Comparison of ENCODE assay signal across 1 cellular context in genomic region chr12:121124402-121125109, GRCh38.
TF ChIP-seq lines count a peak whose summit lies in the region.

No MANE protein-coding gene starts in this region.

TF ChIP-seq in HepG2, 621 proteins besides CTCF, POLR2A, EP300 and RAD21 (continued from another document and continues in another):
- TF ChIP-seq ZSCAN25 (CRISPR knock-in tag; IDR thresholded peaks at IDR 0.05): peak; percentile 80
- no peak for TF ChIP-seq IKZF4 (CRISPR knock-in tag; IDR thresholded peaks at IDR 0.05; ENCODE audit: borderline replicate concordance, low read depth, not compliant biosample characterization)
- peak; percentile 86 for TF ChIP-seq RFX5 (IDR thresholded peaks at IDR 0.05; ENCODE audit: low read depth, low read length)
- no peak for TF ChIP-seq KDM2A (CRISPR knock-in tag; IDR thresholded peaks at IDR 0.05; ENCODE audit: borderline replicate concordance, low read depth)
- no peak for TF ChIP-seq AKNA (CRISPR knock-in tag; IDR thresholded peaks at IDR 0.05; ENCODE audit: borderline replicate concordance)
- TF ChIP-seq ZNF253 (CRISPR knock-in tag; IDR thresholded peaks at IDR 0.05; ENCODE audit: borderline replicate concordance): no peak
- no peak for TF ChIP-seq DZIP1 (CRISPR knock-in tag; IDR thresholded peaks at IDR 0.05)
- no peak; the same call in 1 of the 2 replicates for TF ChIP-seq DRAP1 (CRISPR knock-in tag; IDR thresholded peaks at IDR 0.05)
- no peak for TF ChIP-seq CEBPG (CRISPR knock-in tag; IDR thresholded peaks at IDR 0.05)
- no peak for TF ChIP-seq BHLHE40 (IDR thresholded peaks at IDR 0.05; ENCODE audit: low read length)
- no peak for TF ChIP-seq ARHGAP35 (CRISPR knock-in tag; IDR thresholded peaks at IDR 0.05; ENCODE audit: borderline replicate concordance)
- no peak for TF ChIP-seq SNAPC2 (CRISPR knock-in tag; IDR thresholded peaks at IDR 0.05)
- no peak for TF ChIP-seq ZBTB33 (CRISPR knock-in tag; IDR thresholded peaks at IDR 0.05)
- TF ChIP-seq ZNF362 (CRISPR knock-in tag; IDR thresholded peaks at IDR 0.05; ENCODE audit: borderline replicate concordance): no peak
- no peak for TF ChIP-seq NR3C1 (CRISPR knock-in tag; IDR thresholded peaks at IDR 0.05)
- TF ChIP-seq TFE3 (CRISPR knock-in tag; IDR thresholded peaks at IDR 0.05): no peak
- no peak for TF ChIP-seq ZNF660 (CRISPR knock-in tag; IDR thresholded peaks at IDR 0.05; ENCODE audit: borderline replicate concordance, low read depth)
- no peak for TF ChIP-seq ZNF512B (CRISPR knock-in tag; IDR thresholded peaks at IDR 0.05; ENCODE audit: borderline replicate concordance)
- TF ChIP-seq ZNF652 (CRISPR knock-in tag; IDR thresholded peaks at IDR 0.05; ENCODE audit: borderline replicate concordance, low read depth): no peak
- TF ChIP-seq ZNF317 (CRISPR knock-in tag; IDR thresholded peaks at IDR 0.05): no peak
- TF ChIP-seq NFIB (CRISPR knock-in tag; IDR thresholded peaks at IDR 0.05; ENCODE audit: borderline replicate concordance): no peak
- no peak for TF ChIP-seq EHMT2 (IDR thresholded peaks at IDR 0.05; ENCODE audit: borderline replicate concordance, low read depth, low read length)
- TF ChIP-seq CEBPZ (IDR thresholded peaks at IDR 0.05; ENCODE audit: low read length): no peak
- no peak for TF ChIP-seq ZMYM2 (CRISPR knock-in tag; IDR thresholded peaks at IDR 0.05)
- no peak for TF ChIP-seq ZMAT3 (CRISPR knock-in tag; conservative IDR thresholded peaks at IDR 0.05)
- TF ChIP-seq CBX2 (IDR thresholded peaks at IDR 0.05; ENCODE audit: low read depth, low read length): no peak
- no peak for TF ChIP-seq CBX2 (CRISPR knock-in tag; IDR thresholded peaks at IDR 0.05; ENCODE audit: low read depth)
- TF ChIP-seq HOXD1 (CRISPR knock-in tag; IDR thresholded peaks at IDR 0.05): no peak
- TF ChIP-seq ZBTB2 (CRISPR knock-in tag; IDR thresholded peaks at IDR 0.05; ENCODE audit: low read depth): no peak
- peak; percentile 81 for TF ChIP-seq ATF3 (CRISPR knock-in tag; IDR thresholded peaks at IDR 0.05)
- TF ChIP-seq SPEN (CRISPR knock-in tag; IDR thresholded peaks at IDR 0.05; ENCODE audit: low read depth): no peak
- no peak for TF ChIP-seq TFDP2 (CRISPR knock-in tag; IDR thresholded peaks at IDR 0.05)
- no peak for TF ChIP-seq U2AF1 (optimal IDR thresholded peaks at IDR 0.05; ENCODE audit: low read depth, low read length)
- TF ChIP-seq HOXA7 (CRISPR knock-in tag; IDR thresholded peaks at IDR 0.05): no peak
- no peak for TF ChIP-seq ARID2 (CRISPR knock-in tag; IDR thresholded peaks at IDR 0.05; ENCODE audit: borderline replicate concordance)
- no peak for TF ChIP-seq ZFP41 (CRISPR knock-in tag; IDR thresholded peaks at IDR 0.05; ENCODE audit: borderline replicate concordance)
